Comparison of ENCODE assay signal across 1 cellular context in genomic region chr7:139118234-139118802, GRCh38.
TF ChIP-seq lines count a peak whose summit lies in the region.

No MANE protein-coding gene starts in this region.

TF ChIP-seq in K562, 482 proteins besides CTCF, POLR2A, EP300 and RAD21 (continued from another document and continues in another):
- TF ChIP-seq ARID4B (CRISPR knock-in tag; IDR thresholded peaks at IDR 0.05) (no peak), ZBTB33 (CRISPR knock-in tag; IDR thresholded peaks at IDR 0.05) (no peak), ZNF165 (CRISPR knock-in tag; IDR thresholded peaks at IDR 0.05; ENCODE audit: borderline replicate concordance) (no peak), MCM2 (IDR thresholded peaks at IDR 0.05; ENCODE audit: low read depth) (no peak), KAT7 (CRISPR knock-in tag; IDR thresholded peaks at IDR 0.05; ENCODE audit: borderline replicate concordance) (no peak; the same call in 1 of the 2 replicates), TCF15 (CRISPR knock-in tag; IDR thresholded peaks at IDR 0.05) (peak; percentile 21; the same call in 1 of the 2 replicates), TFAP4 (CRISPR knock-in tag; IDR thresholded peaks at IDR 0.05; ENCODE audit: borderline replicate concordance) (peak; percentile 51; the same call in 1 of the 2 replicates), THRA (IDR thresholded peaks at IDR 0.05) (no peak), GABPB2 (CRISPR knock-in tag; conservative IDR thresholded peaks at IDR 0.05) (peak; percentile 52; the same call in 1 of the 2 replicates), TEAD2 (tag; IDR thresholded peaks at IDR 0.05) (no peak), TSHZ1 (CRISPR knock-in tag; IDR thresholded peaks at IDR 0.05) (no peak), LARP7 (IDR thresholded peaks at IDR 0.05) (0 out of 2 replicates have a peak, but pooled peaks have one; percentile 0), ESRRA (IDR thresholded peaks at IDR 0.05; ENCODE audit: borderline replicate concordance, low read depth) (peak; percentile 13; the same call in 1 of the 2 replicates), ZNF3 (CRISPR knock-in tag; IDR thresholded peaks at IDR 0.05) (no peak), TAF7 (tag; IDR thresholded peaks at IDR 0.05) (no peak), ELK3 (CRISPR knock-in tag; IDR thresholded peaks at IDR 0.05) (no peak), ATF1 (CRISPR knock-in tag; IDR thresholded peaks at IDR 0.05) (no peak), ATF1 (tag; IDR thresholded peaks at IDR 0.05) (no peak), CBX5 (IDR thresholded peaks at IDR 0.05; ENCODE audit: borderline replicate concordance, low read depth) (no peak), NCOA6 (IDR thresholded peaks at IDR 0.05) (no peak; the same call in 1 of the 2 replicates), NCOA4 (IDR thresholded peaks at IDR 0.05; ENCODE audit: partially characterized antibody) (no peak), ZZZ3 (IDR thresholded peaks at IDR 0.05) (no peak), ELF1 (tag; IDR thresholded peaks at IDR 0.05) (no peak), SMC3 (conservative IDR thresholded peaks at IDR 0.05; ENCODE audit: insufficient read depth, low read depth, low read length) (no peak), CREB3 (tag; conservative IDR thresholded peaks at IDR 0.05; ENCODE audit: low read depth) (no peak; the same call in 1 of the 2 replicates), ZNF232 (CRISPR knock-in tag; IDR thresholded peaks at IDR 0.05) (no peak), DACH1 (IDR thresholded peaks at IDR 0.05; ENCODE audit: partially characterized antibody) (peak; percentile 57), CSDE1 (IDR thresholded peaks at IDR 0.05) (no peak), ZNF24 (IDR thresholded peaks at IDR 0.05) (no peak), RREB1 (CRISPR knock-in tag; IDR thresholded peaks at IDR 0.05) (0 out of 2 replicates have a peak, but pooled peaks have one; percentile 61), ZNF354B (CRISPR knock-in tag; IDR thresholded peaks at IDR 0.05) (no peak), PHF8 (IDR thresholded peaks at IDR 0.05; ENCODE audit: borderline replicate concordance, low read length) (no peak), ZNF212 (CRISPR knock-in tag; IDR thresholded peaks at IDR 0.05) (no peak), POLR2G (IDR thresholded peaks at IDR 0.05; ENCODE audit: low read depth, low read length) (no peak), CEBPB (tag; IDR thresholded peaks at IDR 0.05) (peak; percentile 48), THAP7 (CRISPR knock-in tag; IDR thresholded peaks at IDR 0.05) (no peak), ADNP (tag; IDR thresholded peaks at IDR 0.05) (peak; percentile 95), SIN3B (IDR thresholded peaks at IDR 0.05; ENCODE audit: low read depth) (no peak)
